ENCODE assay signal across 11 cellular contexts in the genomic region with DNA sequence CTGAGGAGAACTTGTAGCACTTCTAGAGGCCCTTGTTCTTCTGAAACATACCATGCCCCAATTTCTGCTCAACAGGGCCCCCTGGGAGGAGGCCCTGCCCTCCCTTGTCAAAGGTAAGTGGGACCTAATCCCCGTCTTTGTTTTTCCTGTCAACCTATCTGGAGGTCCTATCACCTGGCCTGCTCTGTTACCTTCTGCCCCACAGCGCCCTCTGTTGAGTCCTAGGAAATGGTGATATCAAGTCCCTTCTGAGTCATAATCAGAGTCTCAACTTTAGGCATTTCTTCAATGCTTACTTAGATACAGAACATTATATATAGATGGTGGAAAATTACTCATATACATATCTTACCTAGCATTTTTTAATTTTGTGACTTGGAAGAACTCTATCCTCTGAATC. TPM values are rescaled to one million over a fixed set of nuclear protein-coding genes. Genes with fewer than 3 reads are reported as not detected.
DNase-seq lines count a peak whose midpoint lies in the region; ATAC-seq and TF ChIP-seq lines count a peak whose summit lies in the region.
"Had no signal": no experiment of that assay in that cellular context is flagged by ENCODE, and none has a peak within 500 bp of the region (broad histone marks: within the 10 kb centered on the region; RNA-seq: fewer than 3 reads in every experiment).

No MANE protein-coding gene starts in this region.

- WGBS in mammary epithelial cell (ENCODE audit: low coverage, missing lambda C conversion rate): 53% methylated on average over 2 of the region's 2 CpGs

- no peaks in the 10 kb centered on the region for H3K79me2 ChIP-seq in mammary epithelial cell (ENCODE audit: insufficient read depth, low read length)

- H3K4me2 ChIP-seq in mammary epithelial cell (ENCODE audit: insufficient read depth, low read depth, low read length): no peak overlapping the region

- H3K27me3 ChIP-seq in A673 (replicated peaks; ENCODE audit: insufficient read depth, low read depth, low read length, poor library complexity): peaks cover 42% of the 10 kb centered on the region
- peaks cover 1% of the 10 kb centered on the region for H3K27me3 ChIP-seq in GM06990 (replicated peaks; ENCODE audit: control insufficient read depth, insufficient read depth, low read length)
- H3K27me3 ChIP-seq in mammary epithelial cell (ENCODE audit: insufficient read depth, low read length): no peaks in the 10 kb centered on the region

- H2AFZ ChIP-seq in mammary epithelial cell (ENCODE audit: low read depth, low read length): no peak overlapping the region

- in situ Hi-C loops in mammary epithelial cell (cut with MboI; ENCODE audit: low sequenced_read_pairs in 2 of 2): no loop called here

- H3K36me3 ChIP-seq in A673 (ENCODE audit: insufficient read depth, low read length, poor library complexity, severe bottlenecking) (no peaks in the 10 kb centered on the region), GM06990 (ENCODE audit: control insufficient read depth, insufficient read depth, low read length) (no peaks in the 10 kb centered on the region), mammary epithelial cell (ENCODE audit: insufficient read depth, low read length) (no peaks in the 10 kb centered on the region)

- H3K4me1 ChIP-seq in A673 (ENCODE audit: insufficient read depth, low read length, poor library complexity, severe bottlenecking): no peaks in the 10 kb centered on the region
- H3K4me1 ChIP-seq in mammary epithelial cell (ENCODE audit: insufficient read depth, low read length): no peaks in the 10 kb centered on the region

- intact Hi-C loops in A673 (cut with micrococcal nuclease; ENCODE audit: unreplicated experiment): loop anchor here (1.0 kb wide), 1 partner anchor 47 kb away; no protein-coding TSS in a partner anchor
- intact Hi-C loops in mammary epithelial cell (cut with micrococcal nuclease): no loop called here

- H3K9ac ChIP-seq in mammary epithelial cell (ENCODE audit: insufficient read depth, low read length): no peak overlapping the region

- peak; percentile 71 for TF ChIP-seq CTCF in A673 (conservative IDR thresholded peaks at IDR 0.05; ENCODE audit: low read depth, low read length)
- peak; percentile 71 for TF ChIP-seq CTCF in GM06990 (IDR thresholded peaks at IDR 0.05; ENCODE audit: insufficient read depth, low read length, poor library complexity, severe bottlenecking)
- TF ChIP-seq CTCF in mammary epithelial cell (conservative IDR thresholded peaks at IDR 0.05 in 1 of 2, IDR thresholded peaks at IDR 0.05 in 1 of 2; ENCODE audit: extremely low read depth in 1 of 2, insufficient read depth in 1 of 2, low read depth in 1 of 2, low read length in 2 of 2): peak; percentile 31 to 37

- CTCF ChIA-PET in A673 (lab: Charles Lee) (no interaction called here), mammary epithelial cell (lab: Charles Lee; ENCODE audit: low non-redundant PET) (no interaction called here)

- BruUV-seq in A673 (replicated peaks; lab: Mats Ljungman, UMichigan) (no TSS peak), mammary epithelial cell (replicated peaks; lab: Mats Ljungman, UMichigan) (no TSS peak)

- H3K27ac ChIP-seq in A673 (ENCODE audit: low read depth, low read length, poor library complexity, severe bottlenecking) (no peak overlapping the region), mammary epithelial cell (ENCODE audit: insufficient read depth, low read depth, low read length) (no peak overlapping the region)

- DNase-seq in A673 (ENCODE audit: low spot score) (peak; percentile 12), GM06990 (ENCODE audit: extremely low read depth, insufficient read length) (peak; percentile 20), mammary epithelial cell (no peak), pons (ENCODE audit: low spot score) (no peak), left lobe of liver (ENCODE audit: low spot score) (no peak), GM03348 (ENCODE audit: low spot score) (no peak)
- DNase-seq: stimulated activated CD4-positive, alpha-beta T cell treated with anti-CD3 and anti-CD28 coated beads, Interleukin-12 subunit alpha, Interleukin-12 subunit beta, amount 100 ng/mL, for 4 hours had no signal

- H3K9me3 ChIP-seq in A673 (ENCODE audit: low read depth, low read length, poor library complexity, severe bottlenecking) (no peaks in the 10 kb centered on the region), mammary epithelial cell (replicated peaks; ENCODE audit: insufficient read depth, low read length) (no peaks in the 10 kb centered on the region)

- dilution Hi-C loops in mammary epithelial cell (cut with HindIII; ENCODE audit: low sequenced_read_pairs): no loop called here

- no peaks in the 10 kb centered on the region for H4K20me1 ChIP-seq in mammary epithelial cell (ENCODE audit: insufficient read depth, low read length)

- no peak overlapping the region for H3K4me3 ChIP-seq in A673 (ENCODE audit: low read depth, low read length, poor library complexity, severe bottlenecking)
- H3K4me3 ChIP-seq in GM06990 (replicated peaks; ENCODE audit: low read depth, low read length): no peak overlapping the region
- no peak overlapping the region for H3K4me3 ChIP-seq in mammary epithelial cell (replicated peaks in 1 of 3; ENCODE audit: insufficient read depth in 1 of 3, low read depth in 2 of 3, low read length in 3 of 3)

- ATAC-seq in HG03342 (IDR thresholded peaks at IDR 0.05; ENCODE audit: unreplicated experiment) (peak; percentile 65), GM21825 (IDR thresholded peaks at IDR 0.05; ENCODE audit: unreplicated experiment) (no peak), left lobe of liver (no peak)

- POLR2A ChIA-PET in A673 (lab: Charles Lee; ENCODE audit: low non-redundant PET): no interaction called here

RNA-seq across cellular contexts. Expression of a gene that starts 28.2 kb away (rescaled TPM):
- not detected in 2 replicates for total RNA-seq in A673 (2021)
- total RNA-seq in mammary epithelial cell: not detected
- polyA plus RNA-seq in mammary epithelial cell: not detected
- not detected for polyA minus RNA-seq in mammary epithelial cell
- not detected for total RNA-seq in left lobe of liver
- total RNA-seq: frontal cortex, LHCN-M2 had no signal

Comparison
In these comparisons a context has a peak if more than half of its experiments do, and no peak if none do; other contexts are left out.
1. DNase-seq: peak in A673 (single experiment) and GM06990 (single experiment); none in mammary epithelial cell (single experiment), pons (single experiment), left lobe of liver (single experiment) and GM03348 (single experiment).
2. Peak in every context shown above with its lines, with median percentiles within 50 percentile points of each other: CTCF ChIP-seq.